In genomic region chr18:23927821-23928746, GRCh38 we compare ENCODE assay signal across 22 cellular contexts.
A peak's percentile ranks its signal among the peaks of the same experiment; 100 is the strongest.
DNase-seq lines count a peak whose midpoint lies in the region; ATAC-seq, FAIRE-seq and TF ChIP-seq lines count a peak whose summit lies in the region.
"Had no signal": no experiment of that assay in that cellular context is flagged by ENCODE, and none has a peak within 500 bp of the region (broad histone marks: within the 10 kb centered on the region; RNA-seq: fewer than 3 reads in every experiment).

No MANE protein-coding gene starts in this region.

- peaks cover 7% of the 10 kb centered on the region for H3K4me1 ChIP-seq in IMR-90 (ENCODE audit: control insufficient read depth, insufficient read depth, low read length)
- no peaks in the 10 kb centered on the region for H3K4me1 ChIP-seq in trophoblast cell (ENCODE audit: control insufficient read depth in 1 of 2, insufficient read depth in 2 of 2, low read length in 2 of 2)
- H3K4me1 ChIP-seq: BLaER1, esophagus squamous epithelium, uterus had no signal

- H3K27ac Mint-ChIP-seq in activated CD8-positive, alpha-beta memory T cell treated with anti-CD3 and anti-CD28 coated beads, Interleukin-2, amount 10 ng/mL, durations not matched to agents 7 days and 5 days: peak overlapping the region; percentile 1
- peak overlapping the region; percentile 91 for H3K27ac Mint-ChIP-seq in T-helper 17 cell
- no peak overlapping the region for H3K27ac Mint-ChIP-seq in osteocyte (ENCODE audit: unreplicated experiment)

- no peak overlapping the region for H2BK15ac ChIP-seq in IMR-90 (ENCODE audit: low read depth, low read length)

- H3K9me3 Mint-ChIP-seq in activated CD8-positive, alpha-beta memory T cell treated with anti-CD3 and anti-CD28 coated beads, Interleukin-2, amount 10 ng/mL, durations not matched to agents 7 days and 5 days (ENCODE audit: low read depth): no peaks in the 10 kb centered on the region
- H3K9me3 Mint-ChIP-seq in osteocyte (ENCODE audit: unreplicated experiment): no peaks in the 10 kb centered on the region
- H3K9me3 Mint-ChIP-seq: effector memory CD8-positive, alpha-beta T cell; neural crest cell had no signal

- H3K79me1 ChIP-seq in IMR-90 (ENCODE audit: low read depth in 1 of 2, low read length in 2 of 2) (no peaks in the 10 kb centered on the region), trophoblast cell (ENCODE audit: low read length) (no peaks in the 10 kb centered on the region)

- H3K4me3 Mint-ChIP-seq in activated CD8-positive, alpha-beta memory T cell treated with anti-CD3 and anti-CD28 coated beads, Interleukin-2, amount 10 ng/mL, durations not matched to agents 7 days and 5 days: no peak overlapping the region
- H3K4me3 Mint-ChIP-seq in T-helper 17 cell: no peak overlapping the region
- no peak overlapping the region for H3K4me3 Mint-ChIP-seq in osteocyte (ENCODE audit: unreplicated experiment)
- H3K4me3 Mint-ChIP-seq: effector memory CD8-positive, alpha-beta T cell; neural crest cell had no signal

- H4K8ac ChIP-seq in IMR-90 (ENCODE audit: low read depth in 2 of 2, low read length in 2 of 2): no peak overlapping the region
- no peak overlapping the region for H4K8ac ChIP-seq in trophoblast cell (ENCODE audit: low read depth, low read length)

- POLR2A ChIA-PET in IMR-90 (lab: Charles Lee; ENCODE audit: unreplicated experiment): no interaction called here

- H3K36me3 ChIP-seq in IMR-90 (ENCODE audit: control insufficient read depth, insufficient read depth, low read length) (no peaks in the 10 kb centered on the region), trophoblast cell (ENCODE audit: control insufficient read depth in 1 of 2, insufficient read depth in 2 of 2, low read length in 2 of 2) (no peaks in the 10 kb centered on the region)
- H3K36me3 ChIP-seq: BLaER1, uterus had no signal

- H3K9me3 ChIP-seq in IMR-90 (ENCODE audit: control insufficient read depth, insufficient read depth, low read length) (no peaks in the 10 kb centered on the region), T-helper 17 cell (ENCODE audit: control insufficient read depth, low read length, poor library complexity, severe bottlenecking) (no peaks in the 10 kb centered on the region), trophoblast cell (ENCODE audit: insufficient read depth, low read depth, low read length) (no peaks in the 10 kb centered on the region)
- H3K9me3 ChIP-seq: BLaER1, esophagus squamous epithelium, uterus had no signal

- H3K4me3 ChIP-seq in IMR-90 (ENCODE audit: insufficient read depth, low read depth, low read length) (no peak overlapping the region), trophoblast cell (ENCODE audit: low read depth, low read length) (no peak overlapping the region)
- H3K4me3 ChIP-seq: BLaER1, esophagus squamous epithelium, uterus had no signal

- intact Hi-C loops in IMR-90 (cut with micrococcal nuclease): loop anchor here (5.0 kb wide), 2 partner anchors 64 to 84 kb away; partner anchors contain the start of gene TTC39C

- no peak overlapping the region for H2AK9ac ChIP-seq in IMR-90 (replicated peaks; ENCODE audit: low read depth, low read length, poor library complexity)

- no peaks in the 10 kb centered on the region for H4K20me1 ChIP-seq in IMR-90 (ENCODE audit: insufficient read depth, low read length)
- H4K20me1 ChIP-seq: BLaER1 had no signal

- H3K4ac ChIP-seq in IMR-90 (ENCODE audit: low read depth, low read length) (no peak overlapping the region), trophoblast cell (ENCODE audit: low read depth, low read length) (no peak overlapping the region)

- H2AK5ac ChIP-seq in IMR-90 (ENCODE audit: low read depth, low read length) (no peak overlapping the region), trophoblast cell (ENCODE audit: low read length) (no peak overlapping the region)

- H3K9ac ChIP-seq in IMR-90 (ENCODE audit: low read depth, low read length) (no peak overlapping the region), trophoblast cell (ENCODE audit: low read length) (no peak overlapping the region)
- H3K9ac ChIP-seq: BLaER1, KMS-11 had no signal

- H3K79me2 ChIP-seq in trophoblast cell (ENCODE audit: control insufficient read depth, insufficient read depth, low read length, poor library complexity): no peaks in the 10 kb centered on the region

- H3K4me2 ChIP-seq in IMR-90 (ENCODE audit: low read depth, low read length) (peak overlapping the region; percentile 55; the same call in 1 of the 2 replicates), trophoblast cell (ENCODE audit: low read length) (no peak overlapping the region)
- H3K4me2 ChIP-seq: BLaER1, KMS-11 had no signal

- no peak overlapping the region for H2BK12ac ChIP-seq in trophoblast cell (ENCODE audit: low read length)

- dilution Hi-C loops in IMR-90 (cut with HindIII; ENCODE audit: low sequenced_read_pairs, unreplicated experiment): no loop called here

- no peak overlapping the region for H4K12ac ChIP-seq in trophoblast cell (ENCODE audit: low read depth, low read length)

- H3K14ac ChIP-seq in IMR-90 (replicated peaks; ENCODE audit: low read depth, low read length) (0 out of 2 replicates have a peak overlapping the region, but pooled peaks have one; percentile 12), trophoblast cell (ENCODE audit: low read length) (no peak overlapping the region)

- H3K27me3 ChIP-seq in IMR-90 (ENCODE audit: control insufficient read depth, insufficient read depth, low read length) (no peaks in the 10 kb centered on the region), trophoblast cell (ENCODE audit: insufficient read depth, low read length) (no peaks in the 10 kb centered on the region)
- H3K27me3 ChIP-seq: BLaER1, esophagus squamous epithelium, uterus had no signal

- H3K23ac ChIP-seq in IMR-90 (ENCODE audit: low read depth, low read length) (no peak overlapping the region), trophoblast cell (ENCODE audit: low read length) (peak overlapping the region; percentile 40)

- peaks cover 6% of the 10 kb centered on the region for H3K27me3 Mint-ChIP-seq in activated CD8-positive, alpha-beta memory T cell treated with anti-CD3 and anti-CD28 coated beads, Interleukin-2, amount 10 ng/mL, durations not matched to agents 7 days and 5 days
- H3K27me3 Mint-ChIP-seq in T-helper 17 cell (no peaks in the 10 kb centered on the region), osteocyte (ENCODE audit: unreplicated experiment) (peaks cover 3% of the 10 kb centered on the region)
- H3K27me3 Mint-ChIP-seq: effector memory CD8-positive, alpha-beta T cell had no signal

- no peak overlapping the region for H4K5ac ChIP-seq in IMR-90 (ENCODE audit: low read depth, low read length)

- H2AFZ ChIP-seq in IMR-90 (replicated peaks; ENCODE audit: low read length, poor library complexity): no peak overlapping the region
- H2AFZ ChIP-seq in trophoblast cell (ENCODE audit: insufficient read depth, low read length, poor library complexity): no peak overlapping the region

- peaks cover 6% of the 10 kb centered on the region for H3K36me3 Mint-ChIP-seq in activated CD8-positive, alpha-beta memory T cell treated with anti-CD3 and anti-CD28 coated beads, Interleukin-2, amount 10 ng/mL, durations not matched to agents 7 days and 5 days
- H3K36me3 Mint-ChIP-seq in T-helper 17 cell (ENCODE audit: low read depth): peaks cover 2% of the 10 kb centered on the region
- H3K36me3 Mint-ChIP-seq in osteocyte (ENCODE audit: unreplicated experiment): no peaks in the 10 kb centered on the region

- FAIRE-seq in HTR-8/SVneo (lab: Jason Lieb, UNC): no peak
- FAIRE-seq: colon, G401.6, keratinocyte, RCC 7860 had no signal

- no peak for DNase-seq in activated CD8-positive, alpha-beta memory T cell treated with anti-CD3 and anti-CD28 coated beads, Interleukin-2, amount 10 ng/mL, durations not matched to agents 7 days and 5 days
- DNase-seq in activated CD8-positive, alpha-beta memory T cell treated with anti-CD3 and anti-CD28 coated beads for 24 hours: no peak
- peak; percentile 27 for DNase-seq in IMR-90
- DNase-seq in T-helper 17 cell: no peak
- DNase-seq in trophoblast cell: no peak
- no peak for DNase-seq in osteocyte (ENCODE audit: extremely low spot score, unreplicated experiment)
- no peak for DNase-seq in OCI-M1 (lab: John Stamatoyannopoulos, UW)
- no peak for DNase-seq in HTR-8/SVneo (ENCODE audit: insufficient read length, low spot score)
- DNase-seq: effector memory CD8-positive, alpha-beta T cell; esophagus squamous epithelium; MV-4-11; NCI-H1930; NCI-H446 treated with DMSO at 0.1 percent for 48 hours; T-helper 9 cell; uterus had no signal

- WGBS in IMR-90 (ENCODE audit: extremely low coverage in 2 of 2, insufficient read length in 1 of 2), 2 experiments: no CpG with 5 or more reads among the region's 13 CpGs
- WGBS in trophoblast cell (ENCODE audit: extremely low coverage, insufficient coverage, insufficient read length): no CpG with 5 or more reads among the region's 13 CpGs

- TF ChIP-seq CTCF in IMR-90 (conservative IDR thresholded peaks at IDR 0.05; ENCODE audit: low read depth, low read length) (no peak), osteocyte (IDR thresholded peaks at IDR 0.05) (no peak)

- CTCF ChIA-PET in activated CD8-positive, alpha-beta memory T cell treated with anti-CD3 and anti-CD28 coated beads, Interleukin-2, amount 10 ng/mL, durations not matched to agents 7 days and 5 days (lab: Charles Lee): interaction anchor here (0.7 to 2.3 kb wide), 3 partner anchors 10 to 42 kb away, joined by 3 to 25 read pairs (median 4); no protein-coding TSS in a partner anchor
- CTCF ChIA-PET in IMR-90 (lab: Yijun Ruan, JAX): interaction anchor here (0.6 to 1.8 kb wide), 3 partner anchors 10 to 55 kb away, joined by 3 to 5 read pairs (median 3); no protein-coding TSS in a partner anchor

- H2BK5ac ChIP-seq in IMR-90 (ENCODE audit: low read depth, low read length, poor library complexity, severe bottlenecking) (no peak overlapping the region), trophoblast cell (ENCODE audit: low read depth, low read length, poor library complexity) (no peak overlapping the region)

- H3K9me1 ChIP-seq in IMR-90 (ENCODE audit: insufficient read depth, low read length): no peaks in the 10 kb centered on the region

- H3K18ac ChIP-seq in IMR-90 (ENCODE audit: low read depth, low read length): peak overlapping the region; percentile 66
- H3K18ac ChIP-seq in trophoblast cell (ENCODE audit: low read length): no peak overlapping the region

- H3K56ac ChIP-seq in IMR-90 (ENCODE audit: extremely low read depth, insufficient read depth, low read length): no peak overlapping the region

- TF ChIP-seq POLR2A in IMR-90 (IDR thresholded peaks at IDR 0.05; ENCODE audit: low read depth, low read length): no peak

- H2BK20ac ChIP-seq in IMR-90 (ENCODE audit: low read depth, low read length): no peak overlapping the region; the same call in 1 of the 2 replicates

- peaks cover 25% of the 10 kb centered on the region for H3K4me1 Mint-ChIP-seq in activated CD8-positive, alpha-beta memory T cell treated with anti-CD3 and anti-CD28 coated beads, Interleukin-2, amount 10 ng/mL, durations not matched to agents 7 days and 5 days
- peaks cover 24% of the 10 kb centered on the region for H3K4me1 Mint-ChIP-seq in T-helper 17 cell
- no peaks in the 10 kb centered on the region for H3K4me1 Mint-ChIP-seq in osteocyte (ENCODE audit: unreplicated experiment)
- H3K4me1 Mint-ChIP-seq: neural crest cell had no signal

- H2BK120ac ChIP-seq in IMR-90 (ENCODE audit: low read depth, low read length): peak overlapping the region; percentile 12
- H2BK120ac ChIP-seq in trophoblast cell (ENCODE audit: insufficient read depth, low read length, poor library complexity): no peak overlapping the region

- peak overlapping the region; percentile 51 for H4K91ac ChIP-seq in IMR-90 (ENCODE audit: insufficient read depth, low read depth, low read length)
- no peak overlapping the region for H4K91ac ChIP-seq in trophoblast cell (ENCODE audit: low read depth, low read length)

- H3K27ac ChIP-seq in IMR-90 (ENCODE audit: insufficient read depth, low read length): no peak overlapping the region
- no peak overlapping the region for H3K27ac ChIP-seq in trophoblast cell (ENCODE audit: low read depth, low read length)
- H3K27ac ChIP-seq: BLaER1, esophagus squamous epithelium, KMS-11 had no signal

- ATAC-seq in activated CD8-positive, alpha-beta memory T cell treated with anti-CD3 and anti-CD28 coated beads, Interleukin-2, amount 10 ng/mL, durations not matched to agents 7 days and 5 days: no peak
- ATAC-seq in IMR-90 (ENCODE audit: low read depth) (0 out of 2 replicates have a peak, but pooled peaks have one; percentile 9), T-helper 17 cell (no peak)
- ATAC-seq: effector memory CD8-positive, alpha-beta T cell had no signal

- no peak for TF ChIP-seq RAD21 in IMR-90 (IDR thresholded peaks at IDR 0.05; ENCODE audit: low read length)

- BruUV-seq in IMR-90 (replicated peaks; lab: Mats Ljungman, UMichigan): no TSS peak

- in situ Hi-C loops in IMR-90 (cut with MboI; ENCODE audit: low sequenced_read_pairs): no loop called here
